8 cellular contexts compared by ENCODE assay signal in the genomic region with DNA sequence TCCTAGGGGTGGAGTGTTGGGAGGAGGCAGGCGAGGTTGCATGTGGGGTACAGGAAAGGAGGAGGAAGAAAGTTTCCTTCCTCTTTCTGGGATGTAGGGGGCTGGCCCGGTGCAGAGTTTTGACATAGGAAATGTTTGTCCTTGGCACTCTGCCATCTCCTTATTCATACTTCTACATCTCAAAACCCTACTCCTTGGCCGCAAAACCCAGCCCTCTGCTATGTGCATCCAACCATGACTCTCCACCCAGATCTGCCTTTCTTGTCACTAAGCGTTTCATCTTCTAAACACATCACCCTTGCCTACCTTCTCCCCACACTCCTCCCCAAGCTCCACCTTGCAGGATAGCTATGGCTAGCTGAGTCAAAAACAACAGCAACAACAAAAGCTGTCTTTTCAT. TPM values are rescaled to one million over a fixed set of nuclear protein-coding genes. Genes with fewer than 3 reads are reported as not detected.
DNase-seq lines count a peak whose midpoint lies in the region; ATAC-seq and TF ChIP-seq lines count a peak whose summit lies in the region.
"Not testable (repeated sequence)": the region's sequence is repeated elsewhere in the genome, so short reads cannot be mapped to it uniquely, and the experiment has no call there.

No MANE protein-coding gene starts in this region.

- not testable (repeated sequence) for TF ChIP-seq CTCF in GM12865 (IDR thresholded peaks at IDR 0.05; ENCODE audit: insufficient read depth, low read depth, low read length, missing control alignments); Peyer's patch (IDR thresholded peaks at IDR 0.05); lung (IDR thresholded peaks at IDR 0.05; ENCODE audit: control extremely low read depth, extremely low read depth)

- H3K36me3 ChIP-seq in Peyer's patch; lung (ENCODE audit: control insufficient read depth in 2 of 2, insufficient read depth in 2 of 2, low read length in 2 of 2): not testable (repeated sequence)

- not testable (repeated sequence) for H3K9me3 Mint-ChIP-seq in stimulated activated naive B cell treated with anti-CD40 and anti-IgM and Interleukin-4, amounts not matched to agents 10 μg/mL and 1 μg/mL and 100 μg/mL, for 72 hours

- peak overlapping the region in 1 of 4 donors; percentile 10 for H3K27ac ChIP-seq in Peyer's patch
- H3K27ac ChIP-seq in lung (ENCODE audit: low read depth in 1 of 2, low read length in 1 of 2), result peak overlapping the region in 1 of 2 donors; percentile 22

- not testable (repeated sequence) for H3K4me3 ChIP-seq in GM12865 (ENCODE audit: low read depth, low read length); Peyer's patch; lung

- H3K4me1 ChIP-seq in Peyer's patch; lung (ENCODE audit: control insufficient read depth in 2 of 2, insufficient read depth in 2 of 2, low read length in 2 of 2): not testable (repeated sequence)

- not testable (repeated sequence) for H3K36me3 Mint-ChIP-seq in stimulated activated naive B cell treated with anti-CD40 and anti-IgM and Interleukin-4, amounts not matched to agents 10 μg/mL and 1 μg/mL and 100 μg/mL, for 72 hours

- H3K9me3 ChIP-seq in Peyer's patch; lung (ENCODE audit: control insufficient read depth in 2 of 2, insufficient read depth in 1 of 2, low read length in 1 of 2): not testable (repeated sequence)

- H3K4me1 Mint-ChIP-seq in stimulated activated naive B cell treated with anti-CD40 and anti-IgM and Interleukin-4, amounts not matched to agents 10 μg/mL and 1 μg/mL and 100 μg/mL, for 72 hours, result peaks cover 29 to 37% of the 10 kb centered on the region in 2 donors

- not testable (repeated sequence) for TF ChIP-seq POLR2A in Peyer's patch (IDR thresholded peaks at IDR 0.05)

- H3K4me3 Mint-ChIP-seq in stimulated activated naive B cell treated with anti-CD40 and anti-IgM and Interleukin-4, amounts not matched to agents 10 μg/mL and 1 μg/mL and 100 μg/mL, for 72 hours, result peak overlapping the region in 1 of 2 donors; percentile 38

- not testable (repeated sequence) for H3K27me3 ChIP-seq in Peyer's patch; lung (ENCODE audit: control insufficient read depth, insufficient read depth)

- DNase-seq in GM12865 (ENCODE audit: low read depth) (peak; percentile 85), Peyer's patch (peak in 2 of 3 donors; percentile 67 to 69), activated T-cell treated with anti-CD3 and anti-CD28 coated beads for 24 hours (ENCODE audit: low read depth) (peak; percentile 40), lung (ENCODE audit: low spot score) (peak; percentile 64)
- DNase-seq in effector CD4-positive, alpha-beta T cell, result peak; percentile 14
- DNase-seq in stimulated activated naive B cell treated with anti-CD40 and anti-IgM and Interleukin-4, amounts not matched to agents 10 μg/mL and 1 μg/mL and 100 μg/mL, for 72 hours, result peak; percentile 59

- ATAC-seq in GM21528 (IDR thresholded peaks at IDR 0.05; ENCODE audit: low FRiP score, unreplicated experiment), result peak; percentile 97
- ATAC-seq in HG03432 (IDR thresholded peaks at IDR 0.05; ENCODE audit: unreplicated experiment), result peak; percentile 98
- ATAC-seq in lung (ENCODE audit: insufficient read depth, low FRiP score), result peak; percentile 89
- ATAC-seq in stimulated activated naive B cell treated with anti-CD40 and anti-IgM and Interleukin-4, amounts not matched to agents 10 μg/mL and 1 μg/mL and 100 μg/mL, for 72 hours (replicated peaks), result peak; percentile 96 to 98

- H3K27ac Mint-ChIP-seq in stimulated activated naive B cell treated with anti-CD40 and anti-IgM and Interleukin-4, amounts not matched to agents 10 μg/mL and 1 μg/mL and 100 μg/mL, for 72 hours, result peak overlapping the region; percentile 65

- H3K27me3 Mint-ChIP-seq in stimulated activated naive B cell treated with anti-CD40 and anti-IgM and Interleukin-4, amounts not matched to agents 10 μg/mL and 1 μg/mL and 100 μg/mL, for 72 hours, result not testable (repeated sequence)

- WGBS in lung, 2 donors, result 0 to 11% methylated on average over 4 of the region's 4 CpGs

RNA-seq across cellular contexts. Expression of gene KLHL2, which starts 48.1 kb away (rescaled TPM):
- 10 to 100 TPM in 2 of 4 donors, 1 to 10 TPM in 2; 6.1 to 26.4 (median 10.6) TPM for total RNA-seq in Peyer's patch
- total RNA-seq in lung, result 10 to 100 TPM; 25.0 to 43.0 TPM
- 10 to 100 TPM; 17.3 to 42.5 TPM for polyA plus RNA-seq in lung

Comparison
In these comparisons a context has a peak if more than half of its experiments do, and no peak if none do; other contexts are left out.
1. DNase-seq: peak in every context shown above with its lines; median percentile 85 in GM12865; 68 in Peyer's patch; 64 in lung; 59 in stimulated activated naive B cell treated with anti-CD40 and anti-IgM and Interleukin-4, amounts not matched to agents 10 μg/mL and 1 μg/mL and 100 μg/mL, for 72 hours; 40 in activated T-cell treated with anti-CD3 and anti-CD28 coated beads for 24 hours; 14 in effector CD4-positive, alpha-beta T cell.